In genomic region chr9:131274674-131275331, GRCh38 we compare ENCODE assay signal across 10 cellular contexts.
DNase-seq lines count a peak whose midpoint lies in the region; ATAC-seq and TF ChIP-seq lines count a peak whose summit lies in the region.
"Had no signal": no experiment of that assay in that cellular context is flagged by ENCODE, and none has a peak within 500 bp of the region (broad histone marks: within the 10 kb centered on the region; RNA-seq: fewer than 3 reads in every experiment).

No MANE protein-coding gene starts in this region.

- H2AFZ ChIP-seq in Loucy (ENCODE audit: low read length) = no peak overlapping the region

- H3K9ac ChIP-seq in Loucy (ENCODE audit: low read depth, low read length, poor library complexity, severe bottlenecking) = peak overlapping the region; percentile 84

- H3K9me3 ChIP-seq in DOHH2 (ENCODE audit: control insufficient read depth, insufficient read depth, low read length) (no peaks in the 10 kb centered on the region), Loucy (ENCODE audit: insufficient read depth, low read depth, low read length) (no peaks in the 10 kb centered on the region)

- TF ChIP-seq CTCF in DOHH2 (IDR thresholded peaks at IDR 0.05; ENCODE audit: low read depth, low read length, poor library complexity, severe bottlenecking) = no peak
- TF ChIP-seq CTCF in Loucy (conservative IDR thresholded peaks at IDR 0.05; ENCODE audit: low read length) = no peak
- no peak for TF ChIP-seq CTCF in coronary artery (IDR thresholded peaks at IDR 0.05)
- TF ChIP-seq CTCF in nephron progenitor cell (IDR thresholded peaks at IDR 0.05) = no peak

- DNase-seq in coronary artery (ENCODE audit: low spot score) (no peak), nephron progenitor cell (no peak), DMS53 (lab: John Stamatoyannopoulos, UW) (no peak), GM19238 (ENCODE audit: insufficient read length, low spot score) (no peak)
- DNase-seq: stimulated activated CD4-positive, alpha-beta T cell treated with anti-CD3 and anti-CD28 coated beads, Interleukin-4, amount 100 ng/mL, for 1 hour had no signal

- H3K27me3 Mint-ChIP-seq in nephron progenitor cell (ENCODE audit: low read depth, poor library complexity) = peaks cover 50% of the 10 kb centered on the region

- peak overlapping the region; percentile 96 for H3K4me3 ChIP-seq in DOHH2 (ENCODE audit: low read length)
- peak overlapping the region; percentile 67 for H3K4me3 ChIP-seq in Loucy (ENCODE audit: low read length, poor library complexity, severe bottlenecking)
- peak overlapping the region; percentile 86 for H3K4me3 ChIP-seq in coronary artery

- peak overlapping the region; percentile 29 for H3K27ac Mint-ChIP-seq in nephron progenitor cell

- peaks cover 66% of the 10 kb centered on the region for H3K79me2 ChIP-seq in DOHH2 (ENCODE audit: control insufficient read depth, low read length)
- H3K79me2 ChIP-seq in Loucy (ENCODE audit: insufficient read depth, low read length) = peaks cover 65% of the 10 kb centered on the region

- no peaks in the 10 kb centered on the region for H3K9me3 Mint-ChIP-seq in nephron progenitor cell

- H3K4me1 ChIP-seq in DOHH2 (ENCODE audit: control insufficient read depth, low read length) (peaks cover 53% of the 10 kb centered on the region), Loucy (ENCODE audit: insufficient read depth, low read length, poor library complexity, severe bottlenecking) (peaks cover 66% of the 10 kb centered on the region)

- H3K4me3 Mint-ChIP-seq in nephron progenitor cell = peak overlapping the region; percentile 20

- H3F3A ChIP-seq in DOHH2 (ENCODE audit: control insufficient read depth, insufficient read depth) = peaks cover 12% of the 10 kb centered on the region
- no peaks in the 10 kb centered on the region for H3F3A ChIP-seq in Loucy (ENCODE audit: low read depth)

- H4K20me1 ChIP-seq in DOHH2 (ENCODE audit: control insufficient read depth, insufficient read depth, low read depth, low read length) = no peaks in the 10 kb centered on the region
- H4K20me1 ChIP-seq in Loucy (ENCODE audit: insufficient read depth, low read length, poor library complexity, severe bottlenecking) = no peaks in the 10 kb centered on the region

- H3K36me3 ChIP-seq in DOHH2 (ENCODE audit: control insufficient read depth, low read length) (peaks cover 43% of the 10 kb centered on the region), Loucy (ENCODE audit: insufficient read depth, low read length) (no peaks in the 10 kb centered on the region)

- H3K9me2 ChIP-seq in DOHH2 (replicated peaks; ENCODE audit: control insufficient read depth, low read length) = no peaks in the 10 kb centered on the region
- no peaks in the 10 kb centered on the region for H3K9me2 ChIP-seq in Loucy (replicated peaks; ENCODE audit: low read depth, low read length)

- H3K27ac ChIP-seq in DOHH2 (ENCODE audit: low read depth, low read length) = peak overlapping the region; percentile 80
- peak overlapping the region; percentile 38 to 78 for H3K27ac ChIP-seq in coronary artery
- H3K27ac ChIP-seq: VCaP had no signal

- H3K27me3 ChIP-seq in DOHH2 (ENCODE audit: control insufficient read depth, low read length) (no peaks in the 10 kb centered on the region), Loucy (ENCODE audit: insufficient read depth, low read length, poor library complexity, severe bottlenecking) (no peaks in the 10 kb centered on the region)

- ATAC-seq in HG02763 (IDR thresholded peaks at IDR 0.05; ENCODE audit: unreplicated experiment) (no peak), HG02642 (IDR thresholded peaks at IDR 0.05; ENCODE audit: poor library complexity, unreplicated experiment) (no peak)

- peaks cover 59% of the 10 kb centered on the region for H3K4me1 Mint-ChIP-seq in nephron progenitor cell

- H3K4me2 ChIP-seq in DOHH2 (ENCODE audit: low read length) (peak overlapping the region; percentile 100), Loucy (ENCODE audit: low read depth, low read length, poor library complexity, severe bottlenecking) (peak overlapping the region; percentile 90)

- no peaks in the 10 kb centered on the region for H3K36me3 Mint-ChIP-seq in nephron progenitor cell (ENCODE audit: low read depth)
